ENCODE assay signal across 33 cellular contexts in the genomic region with DNA sequence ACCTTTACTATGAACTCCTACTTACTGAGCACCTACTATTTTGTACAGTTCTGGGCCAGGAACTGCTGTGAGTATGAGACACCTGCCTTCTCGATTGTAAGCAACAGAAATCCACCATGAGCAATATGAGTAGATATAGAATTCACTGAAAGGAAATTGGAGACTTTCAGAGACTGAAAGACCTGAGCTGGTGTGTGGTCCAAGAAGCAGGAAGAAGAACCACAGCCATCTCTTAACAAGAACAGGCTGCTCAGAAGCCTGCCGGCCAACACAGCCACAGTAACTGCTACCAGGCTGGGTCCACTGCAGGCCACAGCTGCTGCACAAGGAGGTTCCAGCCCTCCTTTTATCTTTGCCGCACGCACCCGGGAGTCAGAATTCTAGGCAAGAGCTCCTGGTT.
"Had no signal": no experiment of that assay in that cellular context is flagged by ENCODE, and none has a peak within 500 bp of the region (broad histone marks: within the 10 kb centered on the region; RNA-seq: fewer than 3 reads in every experiment).

No MANE protein-coding gene starts in this region.

- H3K36me3 Mint-ChIP-seq: activated naive CD4-positive, alpha-beta T cell treated with anti-CD3 and anti-CD28 coated beads, Interleukin-2, amount 10 ng/mL, durations not matched to agents 7 days and 5 days; activated naive CD8-positive, alpha-beta T cell; IgD-negative memory B cell had no signal

- H3K4me1 Mint-ChIP-seq: activated naive CD4-positive, alpha-beta T cell treated with anti-CD3 and anti-CD28 coated beads, Interleukin-2, amount 10 ng/mL, durations not matched to agents 7 days and 5 days; IgD-negative memory B cell had no signal

- H3K27me3 ChIP-seq: ascending aorta, breast epithelium, Peyer's patch, SJSA1 had no signal

- H3K27ac Mint-ChIP-seq: activated CD4-positive, alpha-beta T cell treated with anti-CD3 and anti-CD28 coated beads, Interleukin-2, amount 10 ng/mL, durations not matched to agents 7 days and 5 days; activated CD8-positive, alpha-beta T cell treated with anti-CD3 and anti-CD28 coated beads, Interleukin-2, amount 10 ng/mL, durations not matched to agents 7 days and 5 days; activated naive CD4-positive, alpha-beta T cell treated with anti-CD3 and anti-CD28 coated beads, Interleukin-2, amount 10 ng/mL, durations not matched to agents 7 days and 5 days; activated naive CD8-positive, alpha-beta T cell; IgD-negative memory B cell had no signal

- H3K4me3 ChIP-seq: ascending aorta, breast epithelium, Peyer's patch, SJSA1 had no signal

- H3K4me1 ChIP-seq: ascending aorta, breast epithelium, Peyer's patch had no signal

- H3K27me3 Mint-ChIP-seq: activated naive CD8-positive, alpha-beta T cell; IgD-negative memory B cell had no signal

- H3K9me3 ChIP-seq: ascending aorta, breast epithelium, Peyer's patch, SJSA1, SK-N-SH had no signal

- H3K9me3 Mint-ChIP-seq: activated CD4-positive, alpha-beta T cell treated with anti-CD3 and anti-CD28 coated beads, Interleukin-2, amount 10 ng/mL, durations not matched to agents 7 days and 5 days; activated naive CD4-positive, alpha-beta T cell treated with anti-CD3 and anti-CD28 coated beads, Interleukin-2, amount 10 ng/mL, durations not matched to agents 7 days and 5 days; IgD-negative memory B cell had no signal

- H3K36me3 ChIP-seq: ascending aorta, breast epithelium, Peyer's patch, SJSA1, WERI-Rb-1 had no signal

- H3K4me3 Mint-ChIP-seq: activated CD4-positive, alpha-beta T cell treated with anti-CD3 and anti-CD28 coated beads, Interleukin-2, amount 10 ng/mL, durations not matched to agents 7 days and 5 days; activated CD8-positive, alpha-beta T cell treated with anti-CD3 and anti-CD28 coated beads, Interleukin-2, amount 10 ng/mL, durations not matched to agents 7 days and 5 days; activated naive CD4-positive, alpha-beta T cell treated with anti-CD3 and anti-CD28 coated beads, Interleukin-2, amount 10 ng/mL, durations not matched to agents 7 days and 5 days; activated naive CD8-positive, alpha-beta T cell; IgD-negative memory B cell had no signal

- H3K27ac ChIP-seq: ascending aorta, breast epithelium, Peyer's patch, SJSA1, WERI-Rb-1 had no signal

- ATAC-seq: activated CD8-positive, alpha-beta T cell treated with anti-CD3 and anti-CD28 coated beads, Interleukin-2, amount 10 ng/mL, durations not matched to agents 7 days and 5 days; PC-3 had no signal

- DNase-seq: activated CD4-positive, alpha-beta T cell treated with anti-CD3 and anti-CD28 coated beads for 1 hour; activated CD4-positive, alpha-beta T cell treated with anti-CD3 and anti-CD28 coated beads, Interleukin-2, amount 10 ng/mL, durations not matched to agents 7 days and 5 days; activated CD4-positive, alpha-beta T cell treated with anti-CD3 and anti-CD28 coated beads, Interleukin-2, amount 50 U/mL, for 48 hours; activated CD4-positive, CD25-positive, alpha-beta regulatory T cell; activated CD8-positive, alpha-beta memory T cell treated with anti-CD3 and anti-CD28 coated beads, Interleukin-2, amount 50 U/mL, for 48 hours; activated CD8-positive, alpha-beta T cell treated with anti-CD3 and anti-CD28 coated beads, Interleukin-2, amount 10 ng/mL, durations not matched to agents 7 days and 5 days; activated effector memory CD4-positive, alpha-beta T cell treated with Interleukin-2 at 50 U/mL for 16 hours; activated naive CD4-positive, alpha-beta T cell treated with anti-CD3 and anti-CD28 coated beads, Interleukin-2, amount 10 ng/mL, durations not matched to agents 7 days and 5 days; amygdala; Kasumi-1; KG1; MM.1S; MV-4-11; NCI-H1092; NCI-H1436 treated with DMSO at 0.1 percent for 48 hours; NCI-H1694 treated with DMSO at 0.1 percent for 48 hours; NCI-H2029; NCI-H345; NCI-H524 treated with DMSO at 0.1 percent for 48 hours; NK-92 treated with Interleukin-12 subunit alpha and Interleukin-12 subunit beta, amount 100 ng/mL, for 24 hours; PC-3; Peyer's patch; RPMI8226; SHP77 treated with DMSO at 0.1 percent for 48 hours; SK-N-SH; T-helper 2 cell; T-helper 9 cell; WERI-Rb-1 had no signal

- H3K9ac ChIP-seq: SK-N-SH had no signal
